Comparison of ENCODE assay signal across 9 cellular contexts in the genomic region with DNA sequence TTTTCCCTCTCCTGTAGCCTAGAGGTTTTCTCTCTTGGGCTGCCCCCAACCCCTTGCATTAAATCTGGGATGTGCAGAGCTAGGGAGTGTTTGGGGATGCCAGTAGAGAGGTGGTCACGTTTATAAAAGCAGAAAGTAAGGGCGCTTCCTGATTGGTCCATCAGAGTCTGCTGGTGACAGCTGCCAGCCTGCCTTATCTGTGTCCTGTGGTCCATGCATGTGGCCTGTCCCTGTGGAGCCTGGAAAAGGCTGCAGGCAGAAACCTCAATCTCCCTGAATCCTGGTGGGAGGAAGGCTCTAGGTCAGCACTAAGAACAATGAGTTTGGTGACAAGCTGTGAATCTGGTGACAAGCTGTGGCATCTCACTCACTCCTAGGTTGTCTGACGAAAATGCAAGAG.
"Had no signal": no experiment of that assay in that cellular context is flagged by ENCODE, and none has a peak within 500 bp of the region (broad histone marks: within the 10 kb centered on the region; RNA-seq: fewer than 3 reads in every experiment).

No MANE protein-coding gene starts in this region.

- H3K9ac ChIP-seq: GM23248 had no signal

- H3K27ac Mint-ChIP-seq: H9, HFFc6 had no signal

- H3K27me3 Mint-ChIP-seq: IgD-negative memory B cell had no signal

- H3K4me3 Mint-ChIP-seq: H9, HFFc6, IgD-negative memory B cell had no signal

- H3K36me3 Mint-ChIP-seq: IgD-negative memory B cell had no signal

- DNase-seq: GM23248, GOT3, H9, HCEC 1CT, HFFc6, KG1 had no signal

- H3K9me3 Mint-ChIP-seq: H9, HFFc6, IgD-negative memory B cell had no signal

- H3K4me3 ChIP-seq: GM23248 had no signal

- H3K27ac ChIP-seq: GM23248, HL-60 had no signal

- ATAC-seq: HepG2 had no signal
